1 cellular context compared by ENCODE assay signal in the genomic region with DNA sequence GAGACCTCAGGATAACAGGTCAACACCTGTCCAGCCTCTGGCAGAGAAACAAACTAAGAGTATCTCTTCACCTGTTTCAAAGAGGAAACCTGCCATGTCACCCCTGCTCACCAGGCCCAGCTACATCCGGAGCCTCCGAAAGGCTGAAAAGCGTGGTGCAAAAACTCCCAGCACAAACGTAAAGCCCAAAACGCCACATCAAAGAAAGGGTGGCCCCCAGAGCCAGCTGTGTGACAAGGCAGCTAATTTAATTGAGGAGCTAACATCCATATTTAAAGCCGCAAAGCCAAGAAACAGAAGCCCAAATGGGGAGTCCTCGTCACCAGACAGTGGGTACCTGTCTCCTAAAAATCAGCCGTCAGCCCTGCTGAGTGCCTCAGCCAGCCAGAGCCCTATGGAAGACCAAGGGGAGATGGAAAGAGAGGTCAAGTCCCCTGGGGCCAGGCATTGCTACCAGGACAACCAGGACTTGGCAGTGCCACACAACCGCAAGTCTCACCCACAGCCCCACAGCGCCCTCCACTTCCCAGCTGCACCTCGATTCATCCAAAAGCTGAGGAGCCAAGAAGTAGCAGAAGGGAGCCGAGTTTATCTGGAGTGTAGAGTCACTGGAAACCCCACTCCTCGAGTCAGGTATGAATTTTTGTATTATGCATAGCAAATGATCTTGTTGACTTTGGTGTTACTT.
TF ChIP-seq lines count a peak whose summit lies in the region.

No MANE protein-coding gene starts in this region.

TF ChIP-seq in GM12878, 131 proteins besides CTCF, POLR2A, EP300 and RAD21 (continued from another document):
- TF ChIP-seq, protein P1, sequence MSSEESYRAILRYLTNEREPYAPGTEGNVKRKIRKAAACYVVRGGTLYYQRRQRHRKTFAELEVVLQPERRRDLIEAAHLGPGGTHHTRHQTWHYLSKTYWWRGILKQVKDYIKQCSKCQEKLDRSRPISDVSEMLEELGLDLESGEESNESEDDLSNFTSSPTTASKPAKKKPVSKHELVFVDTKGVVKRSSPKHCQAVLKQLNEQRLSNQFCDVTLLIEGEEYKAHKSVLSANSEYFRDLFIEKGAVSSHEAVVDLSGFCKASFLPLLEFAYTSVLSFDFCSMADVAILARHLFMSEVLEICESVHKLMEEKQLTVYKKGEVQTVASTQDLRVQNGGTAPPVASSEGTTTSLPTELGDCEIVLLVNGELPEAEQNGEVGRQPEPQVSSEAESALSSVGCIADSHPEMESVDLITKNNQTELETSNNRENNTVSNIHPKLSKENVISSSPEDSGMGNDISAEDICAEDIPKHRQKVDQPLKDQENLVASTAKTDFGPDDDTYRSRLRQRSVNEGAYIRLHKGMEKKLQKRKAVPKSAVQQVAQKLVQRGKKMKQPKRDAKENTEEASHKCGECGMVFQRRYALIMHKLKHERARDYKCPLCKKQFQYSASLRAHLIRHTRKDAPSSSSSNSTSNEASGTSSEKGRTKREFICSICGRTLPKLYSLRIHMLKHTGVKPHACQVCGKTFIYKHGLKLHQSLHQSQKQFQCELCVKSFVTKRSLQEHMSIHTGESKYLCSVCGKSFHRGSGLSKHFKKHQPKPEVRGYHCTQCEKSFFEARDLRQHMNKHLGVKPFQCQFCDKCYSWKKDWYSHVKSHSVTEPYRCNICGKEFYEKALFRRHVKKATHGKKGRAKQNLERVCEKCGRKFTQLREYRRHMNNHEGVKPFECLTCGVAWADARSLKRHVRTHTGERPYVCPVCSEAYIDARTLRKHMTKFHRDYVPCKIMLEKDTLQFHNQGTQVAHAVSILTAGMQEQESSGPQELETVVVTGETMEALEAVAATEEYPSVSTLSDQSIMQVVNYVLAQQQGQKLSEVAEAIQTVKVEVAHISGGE (CRISPR knock-in tag; IDR thresholded peaks at IDR 0.05), result no peak
TF ChIP-seq in GM12878: peak in this region for 1.
